Comparison of ENCODE assay signal across 1 cellular context in the genomic region with DNA sequence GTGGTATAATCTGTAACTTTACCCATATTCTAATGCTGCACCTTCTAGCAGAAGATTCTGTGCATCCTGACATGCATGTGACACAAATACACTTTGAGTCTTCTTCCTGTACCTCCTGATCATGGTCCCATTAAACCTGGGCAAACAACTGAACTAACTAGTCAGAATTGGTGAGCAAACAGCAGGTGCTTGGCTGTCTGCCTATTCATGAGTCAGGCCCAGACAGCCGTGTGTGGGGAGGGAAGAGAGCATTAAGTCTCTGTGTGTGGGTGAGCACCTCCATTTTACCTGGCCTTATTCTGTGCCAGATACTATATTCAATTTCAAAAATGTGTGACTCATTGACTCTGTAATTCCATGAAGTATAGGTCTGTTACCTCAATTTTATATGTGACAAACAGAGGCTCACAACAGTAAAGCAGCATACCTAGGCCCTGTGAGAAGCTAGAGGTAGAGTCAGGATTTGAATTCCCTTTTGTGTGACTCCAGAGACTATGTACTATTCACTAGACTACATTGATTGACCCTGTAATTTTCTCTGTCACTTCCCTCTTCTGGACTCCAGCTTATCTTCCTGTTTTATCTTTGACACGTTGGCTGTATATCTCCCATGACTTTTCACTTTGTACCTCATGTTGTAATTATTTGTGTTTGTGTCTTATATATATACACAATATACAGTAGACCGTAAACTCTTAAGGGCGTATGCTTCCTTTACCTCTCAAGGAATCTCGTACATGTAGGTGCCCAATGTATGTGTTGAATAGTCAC.
A peak's percentile ranks its signal among the peaks of the same experiment; 100 is the strongest.
TF ChIP-seq lines count a peak whose summit lies in the region.

No MANE protein-coding gene starts in this region.

TF ChIP-seq in K562, 482 proteins besides CTCF, POLR2A, EP300 and RAD21 (continues in another document):
- no peak for TF ChIP-seq MYNN (IDR thresholded peaks at IDR 0.05)
- no peak for TF ChIP-seq MYNN (CRISPR knock-in tag; IDR thresholded peaks at IDR 0.05)
- TF ChIP-seq, protein P1, sequence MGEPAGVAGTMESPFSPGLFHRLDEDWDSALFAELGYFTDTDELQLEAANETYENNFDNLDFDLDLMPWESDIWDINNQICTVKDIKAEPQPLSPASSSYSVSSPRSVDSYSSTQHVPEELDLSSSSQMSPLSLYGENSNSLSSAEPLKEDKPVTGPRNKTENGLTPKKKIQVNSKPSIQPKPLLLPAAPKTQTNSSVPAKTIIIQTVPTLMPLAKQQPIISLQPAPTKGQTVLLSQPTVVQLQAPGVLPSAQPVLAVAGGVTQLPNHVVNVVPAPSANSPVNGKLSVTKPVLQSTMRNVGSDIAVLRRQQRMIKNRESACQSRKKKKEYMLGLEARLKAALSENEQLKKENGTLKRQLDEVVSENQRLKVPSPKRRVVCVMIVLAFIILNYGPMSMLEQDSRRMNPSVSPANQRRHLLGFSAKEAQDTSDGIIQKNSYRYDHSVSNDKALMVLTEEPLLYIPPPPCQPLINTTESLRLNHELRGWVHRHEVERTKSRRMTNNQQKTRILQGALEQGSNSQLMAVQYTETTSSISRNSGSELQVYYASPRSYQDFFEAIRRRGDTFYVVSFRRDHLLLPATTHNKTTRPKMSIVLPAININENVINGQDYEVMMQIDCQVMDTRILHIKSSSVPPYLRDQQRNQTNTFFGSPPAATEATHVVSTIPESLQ (CRISPR knock-in tag; IDR thresholded peaks at IDR 0.05), result no peak
- TF ChIP-seq, protein P2, sequence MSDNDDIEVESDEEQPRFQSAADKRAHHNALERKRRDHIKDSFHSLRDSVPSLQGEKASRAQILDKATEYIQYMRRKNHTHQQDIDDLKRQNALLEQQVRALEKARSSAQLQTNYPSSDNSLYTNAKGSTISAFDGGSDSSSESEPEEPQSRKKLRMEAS (CRISPR knock-in tag; IDR thresholded peaks at IDR 0.05), result no peak
- TF ChIP-seq ZSCAN32 (CRISPR knock-in tag; IDR thresholded peaks at IDR 0.05), result no peak
- TF ChIP-seq CEBPG (CRISPR knock-in tag; IDR thresholded peaks at IDR 0.05), result no peak
- no peak for TF ChIP-seq CEBPG (tag; conservative IDR thresholded peaks at IDR 0.05 in 1 of 2, IDR thresholded peaks at IDR 0.05 in 1 of 2)
- no peak for TF ChIP-seq SRSF1 (IDR thresholded peaks at IDR 0.05; ENCODE audit: low read depth, low read length)
- TF ChIP-seq ESRRA (IDR thresholded peaks at IDR 0.05; ENCODE audit: borderline replicate concordance, low read depth), result no peak
- no peak for TF ChIP-seq OTX1 (CRISPR knock-in tag; IDR thresholded peaks at IDR 0.05)
- no peak for TF ChIP-seq ZFP36 (IDR thresholded peaks at IDR 0.05; ENCODE audit: low read depth, low read length, partially characterized antibody)
- no peak for TF ChIP-seq ZNF766 (CRISPR knock-in tag; conservative IDR thresholded peaks at IDR 0.05)
- TF ChIP-seq ZNF764 (CRISPR knock-in tag; IDR thresholded peaks at IDR 0.05; ENCODE audit: low read depth), result no peak
- TF ChIP-seq, protein P3, sequence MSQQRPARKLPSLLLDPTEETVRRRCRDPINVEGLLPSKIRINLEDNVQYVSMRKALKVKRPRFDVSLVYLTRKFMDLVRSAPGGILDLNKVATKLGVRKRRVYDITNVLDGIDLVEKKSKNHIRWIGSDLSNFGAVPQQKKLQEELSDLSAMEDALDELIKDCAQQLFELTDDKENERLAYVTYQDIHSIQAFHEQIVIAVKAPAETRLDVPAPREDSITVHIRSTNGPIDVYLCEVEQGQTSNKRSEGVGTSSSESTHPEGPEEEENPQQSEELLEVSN (IDR thresholded peaks at IDR 0.05; ENCODE audit: borderline replicate concordance in 1 of 2, extremely low read depth in 1 of 2, insufficient read depth in 1 of 2, insufficient read length in 1 of 2, low read depth in 1 of 2, low read length in 1 of 2, poor library complexity in 1 of 2, severe bottlenecking in 1 of 2), result no peak
- TF ChIP-seq, protein P4, sequence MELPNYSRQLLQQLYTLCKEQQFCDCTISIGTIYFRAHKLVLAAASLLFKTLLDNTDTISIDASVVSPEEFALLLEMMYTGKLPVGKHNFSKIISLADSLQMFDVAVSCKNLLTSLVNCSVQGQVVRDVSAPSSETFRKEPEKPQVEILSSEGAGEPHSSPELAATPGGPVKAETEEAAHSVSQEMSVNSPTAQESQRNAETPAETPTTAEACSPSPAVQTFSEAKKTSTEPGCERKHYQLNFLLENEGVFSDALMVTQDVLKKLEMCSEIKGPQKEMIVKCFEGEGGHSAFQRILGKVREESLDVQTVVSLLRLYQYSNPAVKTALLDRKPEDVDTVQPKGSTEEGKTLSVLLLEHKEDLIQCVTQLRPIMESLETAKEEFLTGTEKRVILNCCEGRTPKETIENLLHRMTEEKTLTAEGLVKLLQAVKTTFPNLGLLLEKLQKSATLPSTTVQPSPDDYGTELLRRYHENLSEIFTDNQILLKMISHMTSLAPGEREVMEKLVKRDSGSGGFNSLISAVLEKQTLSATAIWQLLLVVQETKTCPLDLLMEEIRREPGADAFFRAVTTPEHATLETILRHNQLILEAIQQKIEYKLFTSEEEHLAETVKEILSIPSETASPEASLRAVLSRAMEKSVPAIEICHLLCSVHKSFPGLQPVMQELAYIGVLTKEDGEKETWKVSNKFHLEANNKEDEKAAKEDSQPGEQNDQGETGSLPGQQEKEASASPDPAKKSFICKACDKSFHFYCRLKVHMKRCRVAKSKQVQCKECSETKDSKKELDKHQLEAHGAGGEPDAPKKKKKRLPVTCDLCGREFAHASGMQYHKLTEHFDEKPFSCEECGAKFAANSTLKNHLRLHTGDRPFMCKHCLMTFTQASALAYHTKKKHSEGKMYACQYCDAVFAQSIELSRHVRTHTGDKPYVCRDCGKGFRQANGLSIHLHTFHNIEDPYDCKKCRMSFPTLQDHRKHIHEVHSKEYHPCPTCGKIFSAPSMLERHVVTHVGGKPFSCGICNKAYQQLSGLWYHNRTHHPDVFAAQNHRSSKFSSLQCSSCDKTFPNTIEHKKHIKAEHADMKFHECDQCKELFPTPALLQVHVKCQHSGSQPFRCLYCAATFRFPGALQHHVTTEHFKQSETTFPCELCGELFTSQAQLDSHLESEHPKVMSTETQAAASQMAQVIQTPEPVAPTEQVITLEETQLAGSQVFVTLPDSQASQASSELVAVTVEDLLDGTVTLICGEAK (IDR thresholded peaks at IDR 0.05), result no peak
- TF ChIP-seq, protein P4 (CRISPR knock-in tag; IDR thresholded peaks at IDR 0.05), result no peak
- TF ChIP-seq, protein P5, sequence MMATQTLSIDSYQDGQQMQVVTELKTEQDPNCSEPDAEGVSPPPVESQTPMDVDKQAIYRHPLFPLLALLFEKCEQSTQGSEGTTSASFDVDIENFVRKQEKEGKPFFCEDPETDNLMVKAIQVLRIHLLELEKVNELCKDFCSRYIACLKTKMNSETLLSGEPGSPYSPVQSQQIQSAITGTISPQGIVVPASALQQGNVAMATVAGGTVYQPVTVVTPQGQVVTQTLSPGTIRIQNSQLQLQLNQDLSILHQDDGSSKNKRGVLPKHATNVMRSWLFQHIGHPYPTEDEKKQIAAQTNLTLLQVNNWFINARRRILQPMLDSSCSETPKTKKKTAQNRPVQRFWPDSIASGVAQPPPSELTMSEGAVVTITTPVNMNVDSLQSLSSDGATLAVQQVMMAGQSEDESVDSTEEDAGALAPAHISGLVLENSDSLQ (IDR thresholded peaks at IDR 0.05), result peak; percentile 47; the same call in 1 of the 2 replicates
- no peak for TF ChIP-seq L3MBTL2 (IDR thresholded peaks at IDR 0.05)
- no peak for TF ChIP-seq HDAC6 (IDR thresholded peaks at IDR 0.05; ENCODE audit: low read depth, low read length)
- TF ChIP-seq FOSL1 (tag; conservative IDR thresholded peaks at IDR 0.05), result 0 out of 2 replicates have a peak, but pooled peaks have one; percentile 27
- TF ChIP-seq ZNF146 (CRISPR knock-in tag; IDR thresholded peaks at IDR 0.05; ENCODE audit: unreplicated experiment), result no peak
- 0 out of 2 replicates have a peak, but pooled peaks have one; percentile 13 for TF ChIP-seq SMARCE1 (IDR thresholded peaks at IDR 0.05)
- no peak for TF ChIP-seq FOXJ2 (tag; IDR thresholded peaks at IDR 0.05)
- TF ChIP-seq, protein P6, sequence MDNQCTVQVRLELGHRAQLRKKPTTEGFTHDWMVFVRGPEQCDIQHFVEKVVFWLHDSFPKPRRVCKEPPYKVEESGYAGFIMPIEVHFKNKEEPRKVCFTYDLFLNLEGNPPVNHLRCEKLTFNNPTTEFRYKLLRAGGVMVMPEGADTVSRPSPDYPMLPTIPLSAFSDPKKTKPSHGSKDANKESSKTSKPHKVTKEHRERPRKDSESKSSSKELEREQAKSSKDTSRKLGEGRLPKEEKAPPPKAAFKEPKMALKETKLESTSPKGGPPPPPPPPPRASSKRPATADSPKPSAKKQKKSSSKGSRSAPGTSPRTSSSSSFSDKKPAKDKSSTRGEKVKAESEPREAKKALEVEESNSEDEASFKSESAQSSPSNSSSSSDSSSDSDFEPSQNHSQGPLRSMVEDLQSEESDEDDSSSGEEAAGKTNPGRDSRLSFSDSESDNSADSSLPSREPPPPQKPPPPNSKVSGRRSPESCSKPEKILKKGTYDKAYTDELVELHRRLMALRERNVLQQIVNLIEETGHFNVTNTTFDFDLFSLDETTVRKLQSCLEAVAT (IDR thresholded peaks at IDR 0.05), result no peak
- TF ChIP-seq, protein P7, sequence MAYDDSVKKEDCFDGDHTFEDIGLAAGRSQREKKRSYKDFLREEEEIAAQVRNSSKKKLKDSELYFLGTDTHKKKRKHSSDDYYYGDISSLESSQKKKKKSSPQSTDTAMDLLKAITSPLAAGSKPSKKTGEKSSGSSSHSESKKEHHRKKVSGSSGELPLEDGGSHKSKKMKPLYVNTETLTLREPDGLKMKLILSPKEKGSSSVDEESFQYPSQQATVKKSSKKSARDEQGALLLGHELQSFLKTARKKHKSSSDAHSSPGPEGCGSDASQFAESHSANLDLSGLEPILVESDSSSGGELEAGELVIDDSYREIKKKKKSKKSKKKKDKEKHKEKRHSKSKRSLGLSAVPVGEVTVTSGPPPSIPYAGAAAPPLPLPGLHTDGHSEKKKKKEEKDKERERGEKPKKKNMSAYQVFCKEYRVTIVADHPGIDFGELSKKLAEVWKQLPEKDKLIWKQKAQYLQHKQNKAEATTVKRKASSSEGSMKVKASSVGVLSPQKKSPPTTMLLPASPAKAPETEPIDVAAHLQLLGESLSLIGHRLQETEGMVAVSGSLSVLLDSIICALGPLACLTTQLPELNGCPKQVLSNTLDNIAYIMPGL (CRISPR knock-in tag; IDR thresholded peaks at IDR 0.05), result no peak
- no peak for TF ChIP-seq BRCA1 (IDR thresholded peaks at IDR 0.05)
- TF ChIP-seq BRCA1 (CRISPR knock-in tag; IDR thresholded peaks at IDR 0.05), result no peak
- TF ChIP-seq PHTF2 (CRISPR knock-in tag; IDR thresholded peaks at IDR 0.05), result no peak
- TF ChIP-seq PTBP1 (IDR thresholded peaks at IDR 0.05; ENCODE audit: low read depth, low read length), result no peak
- TF ChIP-seq, protein P8, sequence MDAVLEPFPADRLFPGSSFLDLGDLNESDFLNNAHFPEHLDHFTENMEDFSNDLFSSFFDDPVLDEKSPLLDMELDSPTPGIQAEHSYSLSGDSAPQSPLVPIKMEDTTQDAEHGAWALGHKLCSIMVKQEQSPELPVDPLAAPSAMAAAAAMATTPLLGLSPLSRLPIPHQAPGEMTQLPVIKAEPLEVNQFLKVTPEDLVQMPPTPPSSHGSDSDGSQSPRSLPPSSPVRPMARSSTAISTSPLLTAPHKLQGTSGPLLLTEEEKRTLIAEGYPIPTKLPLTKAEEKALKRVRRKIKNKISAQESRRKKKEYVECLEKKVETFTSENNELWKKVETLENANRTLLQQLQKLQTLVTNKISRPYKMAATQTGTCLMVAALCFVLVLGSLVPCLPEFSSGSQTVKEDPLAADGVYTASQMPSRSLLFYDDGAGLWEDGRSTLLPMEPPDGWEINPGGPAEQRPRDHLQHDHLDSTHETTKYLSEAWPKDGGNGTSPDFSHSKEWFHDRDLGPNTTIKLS (IDR thresholded peaks at IDR 0.05; ENCODE audit: borderline replicate concordance, low read depth), result peak; percentile 73; the same call in 1 of the 2 replicates
- TF ChIP-seq, protein P9, sequence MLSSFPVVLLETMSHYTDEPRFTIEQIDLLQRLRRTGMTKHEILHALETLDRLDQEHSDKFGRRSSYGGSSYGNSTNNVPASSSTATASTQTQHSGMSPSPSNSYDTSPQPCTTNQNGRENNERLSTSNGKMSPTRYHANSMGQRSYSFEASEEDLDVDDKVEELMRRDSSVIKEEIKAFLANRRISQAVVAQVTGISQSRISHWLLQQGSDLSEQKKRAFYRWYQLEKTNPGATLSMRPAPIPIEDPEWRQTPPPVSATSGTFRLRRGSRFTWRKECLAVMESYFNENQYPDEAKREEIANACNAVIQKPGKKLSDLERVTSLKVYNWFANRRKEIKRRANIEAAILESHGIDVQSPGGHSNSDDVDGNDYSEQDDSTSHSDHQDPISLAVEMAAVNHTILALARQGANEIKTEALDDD (IDR thresholded peaks at IDR 0.05), result peak; percentile 97
- no peak for TF ChIP-seq CBX5 (IDR thresholded peaks at IDR 0.05; ENCODE audit: borderline replicate concordance, low read depth)
- TF ChIP-seq RB1 (IDR thresholded peaks at IDR 0.05; ENCODE audit: low read depth), result no peak
- TF ChIP-seq, protein P10, sequence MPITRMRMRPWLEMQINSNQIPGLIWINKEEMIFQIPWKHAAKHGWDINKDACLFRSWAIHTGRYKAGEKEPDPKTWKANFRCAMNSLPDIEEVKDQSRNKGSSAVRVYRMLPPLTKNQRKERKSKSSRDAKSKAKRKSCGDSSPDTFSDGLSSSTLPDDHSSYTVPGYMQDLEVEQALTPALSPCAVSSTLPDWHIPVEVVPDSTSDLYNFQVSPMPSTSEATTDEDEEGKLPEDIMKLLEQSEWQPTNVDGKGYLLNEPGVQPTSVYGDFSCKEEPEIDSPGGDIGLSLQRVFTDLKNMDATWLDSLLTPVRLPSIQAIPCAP (CRISPR knock-in tag; IDR thresholded peaks at IDR 0.05; ENCODE audit: borderline replicate concordance), result no peak
